ENCODE assay signal across 8 cellular contexts in genomic region chr3:193970131-193970772, GRCh38.
A peak's percentile ranks its signal among the peaks of the same experiment; 100 is the strongest.
DNase-seq lines count a peak whose midpoint lies in the region; ATAC-seq and TF ChIP-seq lines count a peak whose summit lies in the region.
"Not testable (repeated sequence)": the region's sequence is repeated elsewhere in the genome, so short reads cannot be mapped to it uniquely, and the experiment has no call there.

No MANE protein-coding gene starts in this region.

- not testable (repeated sequence) for H3K27ac Mint-ChIP-seq in activated CD8-positive, alpha-beta memory T cell treated with anti-CD3 and anti-CD28 coated beads, Interleukin-2, amount 10 ng/mL, durations not matched to agents 7 days and 5 days

- peak overlapping the region; percentile 95 for H3K4me2 ChIP-seq in OCI-LY3 (ENCODE audit: low read length)

- peak; percentile 58 for ATAC-seq in activated CD8-positive, alpha-beta memory T cell treated with anti-CD3 and anti-CD28 coated beads, Interleukin-2, amount 10 ng/mL, durations not matched to agents 7 days and 5 days

- H3K36me3 Mint-ChIP-seq in activated CD8-positive, alpha-beta memory T cell treated with anti-CD3 and anti-CD28 coated beads, Interleukin-2, amount 10 ng/mL, durations not matched to agents 7 days and 5 days, result not testable (repeated sequence)

- H4K20me1 ChIP-seq in OCI-LY3 (ENCODE audit: insufficient read depth, low read length), result not testable (repeated sequence)

- peak; percentile 81 for DNase-seq in DMS53 (lab: John Stamatoyannopoulos, UW)
- not testable (repeated sequence) for DNase-seq in HFF-Myc (ENCODE audit: extremely low read depth, low read depth); activated CD8-positive, alpha-beta memory T cell treated with anti-CD3 and anti-CD28 coated beads, Interleukin-2, amount 10 ng/mL, durations not matched to agents 7 days and 5 days
- peak; percentile 80 for DNase-seq in NAMALWA (ENCODE audit: low spot score)
- peak; percentile 49 for DNase-seq in fibroblast of mammary gland (ENCODE audit: low read depth)
- peak; percentile 26 for DNase-seq in medulla oblongata (ENCODE audit: extremely low spot score)
- DNase-seq in testis, result peak; percentile 34

- 63 to 74% methylated on average over 7 of the region's 7 CpGs for WGBS in testis, 2 donors

- H3K9ac ChIP-seq in OCI-LY3 (ENCODE audit: low read length), result peak overlapping the region; percentile 49

- peaks cover 72% of the 10 kb centered on the region for H3K27me3 Mint-ChIP-seq in activated CD8-positive, alpha-beta memory T cell treated with anti-CD3 and anti-CD28 coated beads, Interleukin-2, amount 10 ng/mL, durations not matched to agents 7 days and 5 days

- H3K4me1 Mint-ChIP-seq in activated CD8-positive, alpha-beta memory T cell treated with anti-CD3 and anti-CD28 coated beads, Interleukin-2, amount 10 ng/mL, durations not matched to agents 7 days and 5 days, result peaks cover 17% of the 10 kb centered on the region

- H3K4me3 Mint-ChIP-seq in activated CD8-positive, alpha-beta memory T cell treated with anti-CD3 and anti-CD28 coated beads, Interleukin-2, amount 10 ng/mL, durations not matched to agents 7 days and 5 days, result not testable (repeated sequence)

- not testable (repeated sequence) for H3K27me3 ChIP-seq in OCI-LY3 (ENCODE audit: low read depth, low read length); testis

- H3K36me3 ChIP-seq in OCI-LY3 (replicated peaks; ENCODE audit: low read depth, low read length); testis (ENCODE audit: low read depth, missing control alignments): not testable (repeated sequence)

- not testable (repeated sequence) for TF ChIP-seq POLR2A in testis (IDR thresholded peaks at IDR 0.05)

- not testable (repeated sequence) for H3K4me3 ChIP-seq in HFF-Myc (replicated peaks; ENCODE audit: low read depth, low read length); fibroblast of mammary gland (ENCODE audit: control insufficient read depth, low read depth, low read length); testis
- peak overlapping the region; percentile 72 for H3K4me3 ChIP-seq in OCI-LY3 (ENCODE audit: low read length)

- TF ChIP-seq CTCF in HFF-Myc (IDR thresholded peaks at IDR 0.05; ENCODE audit: low read depth, low read length, missing control alignments), result peak; percentile 50
- TF ChIP-seq CTCF in OCI-LY3 (IDR thresholded peaks at IDR 0.05; ENCODE audit: low read depth, low read length), result peak; percentile 46
- peak; percentile 57 for TF ChIP-seq CTCF in fibroblast of mammary gland (conservative IDR thresholded peaks at IDR 0.05; ENCODE audit: control insufficient read depth, insufficient read depth, low read depth, low read length)
- TF ChIP-seq CTCF in testis (IDR thresholded peaks at IDR 0.05), result peak in 1 of 3 experiments; percentile 28

- H3K27ac ChIP-seq in OCI-LY3 (ENCODE audit: low read length), result peak overlapping the region; percentile 96
- H3K27ac ChIP-seq in testis, result not testable (repeated sequence)

- peaks cover 59% of the 10 kb centered on the region for H3K4me1 ChIP-seq in OCI-LY3 (ENCODE audit: low read length)
- H3K4me1 ChIP-seq in testis, result not testable (repeated sequence)

- not testable (repeated sequence) for H3K9me3 Mint-ChIP-seq in activated CD8-positive, alpha-beta memory T cell treated with anti-CD3 and anti-CD28 coated beads, Interleukin-2, amount 10 ng/mL, durations not matched to agents 7 days and 5 days (ENCODE audit: low read depth)

- not testable (repeated sequence) for H3K9me3 ChIP-seq in OCI-LY3 (ENCODE audit: insufficient read depth, low read length); testis

- intact Hi-C loops in testis (cut with DNase I; ENCODE audit: low total_unique reads), result not testable (repeated sequence)

- H2AFZ ChIP-seq in OCI-LY3 (ENCODE audit: low read depth, low read length), result not testable (repeated sequence)

- not testable (repeated sequence) for H3K79me2 ChIP-seq in OCI-LY3 (ENCODE audit: low read length)

- CTCF ChIA-PET in activated CD8-positive, alpha-beta memory T cell treated with anti-CD3 and anti-CD28 coated beads, Interleukin-2, amount 10 ng/mL, durations not matched to agents 7 days and 5 days (lab: Charles Lee), result interaction anchor here (1.0 kb wide), 1 partner anchor 345 kb away, joined by 5 read pairs; no protein-coding TSS in a partner anchor
